ENCODE assay signal across 17 cellular contexts in genomic region chr1:36796101-36796590, GRCh38.
"Had no signal": no experiment of that assay in that cellular context is flagged by ENCODE, and none has a peak within 500 bp of the region (broad histone marks: within the 10 kb centered on the region; RNA-seq: fewer than 3 reads in every experiment).

No MANE protein-coding gene starts in this region.

- H3K36me3 Mint-ChIP-seq: activated naive CD8-positive, alpha-beta T cell treated with anti-CD3 and anti-CD28 coated beads, Interleukin-2, amount 10 ng/mL, durations not matched to agents 7 days and 5 days had no signal

- H3K27ac Mint-ChIP-seq: activated CD4-positive, alpha-beta T cell treated with anti-CD3 and anti-CD28 coated beads, Interleukin-2, amount 10 ng/mL, durations not matched to agents 7 days and 5 days; activated naive CD8-positive, alpha-beta T cell treated with anti-CD3 and anti-CD28 coated beads, Interleukin-2, amount 10 ng/mL, durations not matched to agents 7 days and 5 days; stimulated activated naive CD8-positive, alpha-beta T cell treated with anti-CD3 and anti-CD28 coated beads, Interleukin-15, Interleukin-2, amounts not matched to agents 100 ng/mL and 50 ng/mL, for 24 hours; T-helper 2 cell treated with Interferon-gamma antibody and Interleukin-4, amounts not matched to agents 5 μg/mL and 100 μg/mL, for 36 hours had no signal

- H3K36me3 ChIP-seq: gastrocnemius medialis, heart right ventricle, ovary, suprapubic skin had no signal

- H3K4me3 Mint-ChIP-seq: activated CD4-positive, alpha-beta T cell treated with anti-CD3 and anti-CD28 coated beads, Interleukin-2, amount 10 ng/mL, durations not matched to agents 7 days and 5 days; activated naive CD8-positive, alpha-beta T cell treated with anti-CD3 and anti-CD28 coated beads, Interleukin-2, amount 10 ng/mL, durations not matched to agents 7 days and 5 days; brain; central memory CD8-positive, alpha-beta T cell; stimulated activated naive CD8-positive, alpha-beta T cell treated with anti-CD3 and anti-CD28 coated beads, Interleukin-15, Interleukin-2, amounts not matched to agents 100 ng/mL and 50 ng/mL, for 24 hours; T-helper 2 cell treated with Interferon-gamma antibody and Interleukin-4, amounts not matched to agents 5 μg/mL and 100 μg/mL, for 36 hours had no signal

- H3K27me3 ChIP-seq: ovary had no signal

- DNase-seq: activated CD4-positive, alpha-beta T cell treated with anti-CD3 and anti-CD28 coated beads, Interleukin-2, amount 10 ng/mL, durations not matched to agents 7 days and 5 days; activated CD4-positive, CD25-positive, alpha-beta regulatory T cell; activated naive CD4-positive, alpha-beta T cell; activated naive CD8-positive, alpha-beta T cell treated with anti-CD3 and anti-CD28 coated beads, Interleukin-2, amount 10 ng/mL, durations not matched to agents 7 days and 5 days; activated T-cell treated with anti-CD3 and anti-CD28 coated beads for 4 hours; effector CD8-positive, alpha-beta T cell; gastrocnemius medialis; heart right ventricle; left colon; midbrain; ovary had no signal

- H3K27me3 Mint-ChIP-seq: activated CD4-positive, alpha-beta T cell treated with anti-CD3 and anti-CD28 coated beads, Interleukin-2, amount 10 ng/mL, durations not matched to agents 7 days and 5 days had no signal

- H3K27ac ChIP-seq: epithelial cell of prostate, gastrocnemius medialis, heart right ventricle, ovary, suprapubic skin had no signal

- H3K4me1 Mint-ChIP-seq: activated CD4-positive, alpha-beta T cell treated with anti-CD3 and anti-CD28 coated beads, Interleukin-2, amount 10 ng/mL, durations not matched to agents 7 days and 5 days; activated naive CD8-positive, alpha-beta T cell treated with anti-CD3 and anti-CD28 coated beads, Interleukin-2, amount 10 ng/mL, durations not matched to agents 7 days and 5 days; brain; central memory CD8-positive, alpha-beta T cell had no signal

- H3K9me3 Mint-ChIP-seq: activated CD4-positive, alpha-beta T cell treated with anti-CD3 and anti-CD28 coated beads, Interleukin-2, amount 10 ng/mL, durations not matched to agents 7 days and 5 days; central memory CD8-positive, alpha-beta T cell; stimulated activated naive CD8-positive, alpha-beta T cell treated with anti-CD3 and anti-CD28 coated beads, Interleukin-15, Interleukin-2, amounts not matched to agents 100 ng/mL and 50 ng/mL, for 24 hours; T-helper 2 cell treated with Interferon-gamma antibody and Interleukin-4, amounts not matched to agents 5 μg/mL and 100 μg/mL, for 36 hours had no signal

- H3K4me3 ChIP-seq: gastrocnemius medialis, heart right ventricle, ovary, suprapubic skin had no signal

- H3K9me3 ChIP-seq: gastrocnemius medialis, heart right ventricle, ovary, suprapubic skin had no signal
